In the genomic region with DNA sequence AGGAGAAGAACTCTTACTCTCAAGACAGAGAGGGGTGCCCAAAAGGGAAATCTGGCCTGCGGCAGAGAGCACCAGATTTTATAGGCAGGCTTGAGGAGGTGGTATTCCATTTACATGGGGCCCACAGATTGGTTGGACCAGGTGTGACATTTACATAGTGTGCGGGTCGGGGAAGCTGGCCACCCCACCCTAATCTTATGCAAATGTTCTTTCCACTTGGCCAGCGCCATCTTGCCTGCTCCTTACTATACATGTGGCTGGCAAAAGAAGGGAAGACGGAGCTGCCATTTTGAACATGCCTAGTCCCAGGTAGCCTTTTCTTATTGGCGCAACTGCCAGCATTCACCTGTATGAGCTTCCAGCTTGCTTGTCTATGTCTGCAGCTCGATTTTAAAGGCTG, we compare ENCODE assay signal across 29 cellular contexts. TPM values are rescaled to one million over a fixed set of nuclear protein-coding genes. Genes with fewer than 3 reads are reported as not detected.
"Had no signal": no experiment of that assay in that cellular context is flagged by ENCODE, and none has a peak within 500 bp of the region (broad histone marks: within the 10 kb centered on the region; RNA-seq: fewer than 3 reads in every experiment).

No MANE protein-coding gene starts in this region.

- H3K27ac ChIP-seq: left lung, neutrophil, parathyroid adenoma, right lobe of liver, thoracic aorta, tibial nerve, upper lobe of right lung, uterus had no signal

- H3K4me1 ChIP-seq: left lung, parathyroid adenoma, right lobe of liver, tibial nerve, upper lobe of right lung, uterus had no signal

- H3K4me3 Mint-ChIP-seq: effector memory CD8-positive, alpha-beta T cell; mesothelial cell of epicardium; naive B cell; natural killer cell treated with Interleukin-12 subunit alpha and Interleukin-12 subunit beta and Interleukin-15 and Interleukin-18, amount 100 ng/mL, for 72 hours; neural crest cell; stimulated activated naive B cell treated with anti-CD40 and anti-IgM and Interleukin-4, amounts not matched to agents 10 μg/mL and 1 μg/mL and 100 μg/mL, for 72 hours; stimulated activated naive CD8-positive, alpha-beta T cell treated with anti-CD3 and anti-CD28 coated beads, Interleukin-15, Interleukin-2, amounts not matched to agents 100 ng/mL and 50 ng/mL, for 24 hours had no signal

- H3K36me3 ChIP-seq: left lung, neutrophil, right lobe of liver, thoracic aorta, tibial nerve, upper lobe of right lung, uterus had no signal

- H3K27me3 Mint-ChIP-seq: naive B cell, progenitor cell of endocrine pancreas had no signal

- H3K9me3 ChIP-seq: mucosa of descending colon, neutrophil, right lobe of liver had no signal

- H3K27me3 ChIP-seq: left lung, neutrophil, right lobe of liver, tibial nerve, upper lobe of right lung, uterus had no signal

- FAIRE-seq: endometrium, frontal cortex, islet of Langerhans, small intestine had no signal

- H3K4me3 ChIP-seq: left lung, mucosa of descending colon, right lobe of liver, thoracic aorta, tibial nerve, upper lobe of right lung, uterus had no signal

- H3K9ac ChIP-seq: parathyroid adenoma had no signal

- H3K27ac Mint-ChIP-seq: effector memory CD8-positive, alpha-beta T cell; mesothelial cell of epicardium; naive B cell; natural killer cell treated with Interleukin-12 subunit alpha and Interleukin-12 subunit beta and Interleukin-15 and Interleukin-18, amount 100 ng/mL, for 72 hours; stimulated activated naive B cell treated with anti-CD40 and anti-IgM and Interleukin-4, amounts not matched to agents 10 μg/mL and 1 μg/mL and 100 μg/mL, for 72 hours; stimulated activated naive CD8-positive, alpha-beta T cell treated with anti-CD3 and anti-CD28 coated beads, Interleukin-15, Interleukin-2, amounts not matched to agents 100 ng/mL and 50 ng/mL, for 24 hours had no signal

- DNase-seq: cortex of kidney; effector memory CD8-positive, alpha-beta T cell; erythroblast; hypothalamus; left cardiac atrium; left lung; mesenchymal stem cell; mucosa of descending colon; naive B cell; right lobe of liver; small intestine; stimulated activated CD4-positive, alpha-beta T cell treated with anti-CD3 and anti-CD28 coated beads, Interleukin-15, amount 100 ng/mL, for 24 hours; stimulated activated CD4-positive, alpha-beta T cell treated with anti-CD3 and anti-CD28 coated beads, Interleukin-2, amount 100 ng/mL, for 48 hours; stimulated activated naive B cell treated with anti-CD40 and anti-IgM and Interleukin-4, amounts not matched to agents 10 μg/mL and 1 μg/mL and 100 μg/mL, for 72 hours; upper lobe of right lung; uterus had no signal

- H2AFZ ChIP-seq: parathyroid adenoma had no signal

- H3K4me1 Mint-ChIP-seq: naive B cell; stimulated activated naive B cell treated with anti-CD40 and anti-IgM and Interleukin-4, amounts not matched to agents 10 μg/mL and 1 μg/mL and 100 μg/mL, for 72 hours had no signal

RNA-seq across cellular contexts. Expression of a gene that starts 34.8 kb away (rescaled TPM):
- total RNA-seq: dermis microvascular lymphatic vessel endothelial cell; natural killer cell treated with Interleukin-12 subunit alpha and Interleukin-12 subunit beta and Interleukin-15 and Interleukin-18, amount 100 ng/mL, for 72 hours had no signal
